ENCODE assay signal across 8 cellular contexts in the genomic region with DNA sequence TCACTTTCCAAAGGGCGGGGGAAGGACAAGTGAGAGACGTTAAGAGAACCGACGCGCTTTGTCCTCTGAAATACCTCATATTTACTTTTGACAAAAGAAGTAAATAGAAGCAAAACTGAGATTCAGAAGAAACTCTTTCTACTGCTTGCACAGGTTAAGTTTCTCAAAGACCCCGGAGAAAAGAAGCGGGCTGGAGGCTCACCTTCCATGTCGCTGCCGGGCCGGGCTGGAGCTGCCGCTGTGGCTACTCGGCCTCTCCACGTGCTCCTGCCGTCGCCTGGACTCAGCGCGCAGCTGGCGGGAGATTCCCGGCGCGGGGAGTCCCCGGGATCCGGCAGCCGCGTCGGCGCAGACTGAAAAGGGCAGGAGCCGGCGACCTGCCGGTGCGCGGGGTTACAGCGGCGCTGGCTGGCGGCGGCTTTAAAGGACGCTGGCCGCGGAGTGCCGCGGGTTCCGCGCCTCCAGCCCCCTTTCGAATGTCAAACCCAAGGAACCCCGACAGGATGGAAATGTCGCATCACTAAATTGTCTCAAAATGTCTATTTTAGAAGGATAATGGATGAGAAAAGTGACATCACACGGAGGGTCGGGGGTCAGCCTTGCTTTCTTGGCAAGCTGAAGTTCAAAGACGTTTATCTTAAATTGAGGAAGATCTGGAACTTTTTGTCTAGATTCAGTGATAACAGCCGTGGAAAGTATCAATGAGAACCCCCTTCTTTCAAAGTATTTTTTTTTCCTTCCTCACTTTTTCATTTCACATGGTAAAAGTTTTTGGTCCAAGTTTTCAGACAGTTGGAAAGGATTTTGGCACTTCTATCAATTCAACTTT. TPM values are rescaled to one million over a fixed set of nuclear protein-coding genes. Genes with fewer than 3 reads are reported as not detected.
A peak's percentile ranks its signal among the peaks of the same experiment; 100 is the strongest.
DNase-seq lines count a peak whose midpoint lies in the region; ATAC-seq and TF ChIP-seq lines count a peak whose summit lies in the region.

Gene IKZF3 (minus strand): TSS at position 395 of the 829 bp plus-strand sequence. CDS start 186 bp downstream, at position 209.

- TF ChIP-seq CTCF in BE2C (IDR thresholded peaks at IDR 0.05; ENCODE audit: low read depth, low read length) (no peak), astrocyte of the spinal cord (IDR thresholded peaks at IDR 0.05; ENCODE audit: low read depth, low read length) (no peak)

- in situ Hi-C loops in astrocyte of the spinal cord (cut with HindIII; ENCODE audit: low sequenced_read_pairs): no loop called here

- peaks cover 96% of the 10 kb centered on the region for H3K27me3 ChIP-seq in BE2C

- no peaks in the 10 kb centered on the region for H3K4me1 ChIP-seq in BE2C

- TF ChIP-seq RAD21 in Ishikawa (IDR thresholded peaks at IDR 0.05; ENCODE audit: low read depth): peak; percentile 45; the same call in 1 of the 2 replicates

- TF ChIP-seq EP300 in Ishikawa (IDR thresholded peaks at IDR 0.05; ENCODE audit: borderline replicate concordance): no peak

- H3K36me3 ChIP-seq in BE2C: no peaks in the 10 kb centered on the region

- H3K4me3 ChIP-seq in BE2C (ENCODE audit: low read depth, low read length) (no peak within 1 kb of the TSS), astrocyte of the spinal cord (ENCODE audit: low read depth, low read length) (no peak within 1 kb of the TSS)

- H3K9me3 ChIP-seq in BE2C: peaks cover 7% of the 10 kb centered on the region

- DNase-seq in BE2C (peak; percentile 43), T-helper 9 cell (peak; percentile 80), astrocyte of the spinal cord (ENCODE audit: low read depth, low spot score) (peak; percentile 0), left lobe of liver (ENCODE audit: low spot score) (peak; percentile 86), NCI-H187 treated with DMSO at 0.1 percent for 48 hours (lab: John Stamatoyannopoulos, UW) (no peak)
- DNase-seq in stimulated activated CD8-positive, alpha-beta memory T cell treated with anti-CD3 and anti-CD28 coated beads, Interleukin-12 subunit alpha, Interleukin-12 subunit beta, amount 100 ng/mL, for 1 hour (ENCODE audit: low read depth): peak; percentile 55

- peak; percentile 28 for ATAC-seq in GM19025 (IDR thresholded peaks at IDR 0.05; ENCODE audit: low read depth, unreplicated experiment)
- peak; percentile 100 for ATAC-seq in left lobe of liver

TF ChIP-seq in Ishikawa, 13 proteins besides CTCF, POLR2A, EP300 and RAD21:
- no peak for TF ChIP-seq EGR1 (IDR thresholded peaks at IDR 0.05)
- TF ChIP-seq, protein P1, sequence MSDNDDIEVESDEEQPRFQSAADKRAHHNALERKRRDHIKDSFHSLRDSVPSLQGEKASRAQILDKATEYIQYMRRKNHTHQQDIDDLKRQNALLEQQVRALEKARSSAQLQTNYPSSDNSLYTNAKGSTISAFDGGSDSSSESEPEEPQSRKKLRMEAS (IDR thresholded peaks at IDR 0.05): peak; percentile 97

RNA-seq across cellular contexts. Expression of gene IKZF3, which starts in this region (rescaled TPM):
- 0.11 TPM for polyA plus RNA-seq in BE2C (2012; ENCODE audit: insufficient read depth, insufficient read length, low read depth)
- 0.63 TPM for total RNA-seq in left lobe of liver

Comparison
In these comparisons a context has a peak if more than half of its experiments do, and no peak if none do; other contexts are left out.
1. Peak in DNase-seq and ATAC-seq in left lobe of liver; RNA of the gene not detected or under 1 TPM.